Comparison of ENCODE assay signal across 17 cellular contexts in genomic region chrX:17621566-17622270, GRCh38.
"Had no signal": no experiment of that assay in that cellular context is flagged by ENCODE, and none has a peak within 500 bp of the region (broad histone marks: within the 10 kb centered on the region; RNA-seq: fewer than 3 reads in every experiment).

No MANE protein-coding gene starts in this region.

- H3K9me3 ChIP-seq: breast epithelium, psoas muscle, suprapubic skin, vagina had no signal

- DNase-seq: activated CD4-positive, alpha-beta memory T cell treated with anti-CD3 and anti-CD28 coated beads, Interleukin-2, amount 10 ng/mL, durations not matched to agents 7 days and 5 days; activated CD4-positive, alpha-beta T cell treated with anti-CD3 and anti-CD28 coated beads for 48 hours; activated CD4-positive, CD25-positive, alpha-beta regulatory T cell; activated naive CD4-positive, alpha-beta T cell treated with Interleukin-2 at 50 U/mL for 16 hours; activated T-cell treated with anti-CD3 and anti-CD28 coated beads, Interleukin-2, amount 50 U/mL, for 1 hour; erythroblast; head of caudate nucleus; psoas muscle; right cardiac atrium; stimulated activated naive CD8-positive, alpha-beta T cell treated with anti-CD3 and anti-CD28 coated beads, Interleukin-15, amount 100 ng/mL, for 72 hours; trophoblast cell had no signal

- H3K4me3 ChIP-seq: breast epithelium, coronary artery, psoas muscle, skin epidermis, suprapubic skin, vagina had no signal

- H3K4me1 ChIP-seq: breast epithelium, psoas muscle, suprapubic skin, vagina had no signal

- ATAC-seq: left lobe of liver; psoas muscle; right cardiac atrium; stimulated activated naive CD8-positive, alpha-beta T cell treated with anti-CD3 and anti-CD28 coated beads, Interleukin-15, amount 100 ng/mL, for 72 hours had no signal

- H3K36me3 ChIP-seq: breast epithelium, suprapubic skin, vagina had no signal

- H3K27me3 ChIP-seq: suprapubic skin, vagina had no signal

- H3K27ac ChIP-seq: breast epithelium, coronary artery, psoas muscle, skin epidermis, suprapubic skin, vagina had no signal
